1 cellular context compared by ENCODE assay signal in genomic region chr11:66222358-66223149, GRCh38.
A peak's percentile ranks its signal among the peaks of the same experiment; 100 is the strongest.
TF ChIP-seq lines count a peak whose summit lies in the region.

No MANE protein-coding gene starts in this region.

TF ChIP-seq in Ishikawa, 13 proteins besides CTCF, POLR2A, EP300 and RAD21 (continued from another document):
- TF ChIP-seq USF1 (IDR thresholded peaks at IDR 0.05) (peak; percentile 96), TAF1 (IDR thresholded peaks at IDR 0.05; ENCODE audit: low read depth) (no peak)
TF ChIP-seq in Ishikawa: peak in this region for 4.
